In genomic region chr10:110835841-110836240, GRCh38 we compare ENCODE assay signal across 16 cellular contexts. TPM values are rescaled to one million over a fixed set of nuclear protein-coding genes. Genes with fewer than 3 reads are reported as not detected.
DNase-seq lines count a peak whose midpoint lies in the region; ATAC-seq, FAIRE-seq and TF ChIP-seq lines count a peak whose summit lies in the region.
"Had no signal": no experiment of that assay in that cellular context is flagged by ENCODE, and none has a peak within 500 bp of the region (broad histone marks: within the 10 kb centered on the region; RNA-seq: fewer than 3 reads in every experiment).

No MANE protein-coding gene starts in this region.

- intact Hi-C loops in aorta (cut with DNase I): loop anchor here in 1 of 2 donors (2.0 kb wide), 1 partner anchor 17 kb away; no protein-coding TSS in a partner anchor

- H3K27ac Mint-ChIP-seq in stimulated activated naive CD8-positive, alpha-beta T cell treated with anti-CD3 and anti-CD28 coated beads, Interleukin-15, Interleukin-2, amounts not matched to agents 100 ng/mL and 50 ng/mL, for 24 hours: peak overlapping the region; percentile 81
- H3K27ac Mint-ChIP-seq in endodermal cell (peak overlapping the region; percentile 24), osteocyte (ENCODE audit: unreplicated experiment) (peak overlapping the region; percentile 94)

- H3K9me3 Mint-ChIP-seq in stimulated activated naive CD8-positive, alpha-beta T cell treated with anti-CD3 and anti-CD28 coated beads, Interleukin-15, Interleukin-2, amounts not matched to agents 100 ng/mL and 50 ng/mL, for 24 hours: no peaks in the 10 kb centered on the region
- H3K9me3 Mint-ChIP-seq in endodermal cell (no peaks in the 10 kb centered on the region), osteocyte (ENCODE audit: unreplicated experiment) (no peaks in the 10 kb centered on the region)

- H3K36me3 ChIP-seq in endodermal cell (ENCODE audit: control insufficient read depth, insufficient read depth, low read length) (no peaks in the 10 kb centered on the region), aorta (ENCODE audit: control insufficient read depth in 1 of 2, insufficient read depth in 2 of 2, low read length in 1 of 2) (peaks cover 0 to 2% of the 10 kb centered on the region in 2 donors)

- H3K9me3 ChIP-seq in endodermal cell (ENCODE audit: control insufficient read depth, low read length) (no peaks in the 10 kb centered on the region), aorta (ENCODE audit: control insufficient read depth, low read length) (no peaks in the 10 kb centered on the region)
- H3K9me3 ChIP-seq: gastrocnemius medialis had no signal

- no peak overlapping the region for H3K4me3 Mint-ChIP-seq in stimulated activated naive CD8-positive, alpha-beta T cell treated with anti-CD3 and anti-CD28 coated beads, Interleukin-15, Interleukin-2, amounts not matched to agents 100 ng/mL and 50 ng/mL, for 24 hours
- H3K4me3 Mint-ChIP-seq in endodermal cell: no peak overlapping the region
- peak overlapping the region; percentile 27 for H3K4me3 Mint-ChIP-seq in osteocyte (ENCODE audit: unreplicated experiment)

- FAIRE-seq in GM19239 (lab: Jason Lieb, UNC): no peak

- H3K4me1 ChIP-seq in endodermal cell (ENCODE audit: control insufficient read depth, insufficient read depth, low read length) (peaks cover 24% of the 10 kb centered on the region), aorta (ENCODE audit: control insufficient read depth in 1 of 2, insufficient read depth in 2 of 2, low read length in 2 of 2) (peaks cover 0 to 3% of the 10 kb centered on the region in 2 donors)

- no peak for ATAC-seq in stimulated activated naive CD8-positive, alpha-beta T cell treated with anti-CD3 and anti-CD28 coated beads, Interleukin-15, Interleukin-2, amounts not matched to agents 100 U/mL and 50 U/mL, for 24 hours
- no peak for ATAC-seq in aorta (ENCODE audit: low FRiP score)
- ATAC-seq: gastrocnemius medialis had no signal

- H3K36me3 Mint-ChIP-seq in stimulated activated naive CD8-positive, alpha-beta T cell treated with anti-CD3 and anti-CD28 coated beads, Interleukin-15, Interleukin-2, amounts not matched to agents 100 ng/mL and 50 ng/mL, for 24 hours (ENCODE audit: low read depth): no peaks in the 10 kb centered on the region
- no peaks in the 10 kb centered on the region for H3K36me3 Mint-ChIP-seq in endodermal cell (ENCODE audit: low read depth)
- H3K36me3 Mint-ChIP-seq in osteocyte (ENCODE audit: unreplicated experiment): no peaks in the 10 kb centered on the region

- no peak overlapping the region for H3K9ac ChIP-seq in endodermal cell (ENCODE audit: extremely low read depth, low read length, poor library complexity, severe bottlenecking)

- H3K27me3 Mint-ChIP-seq in stimulated activated naive CD8-positive, alpha-beta T cell treated with anti-CD3 and anti-CD28 coated beads, Interleukin-15, Interleukin-2, amounts not matched to agents 100 ng/mL and 50 ng/mL, for 24 hours: no peaks in the 10 kb centered on the region
- H3K27me3 Mint-ChIP-seq in endodermal cell (ENCODE audit: insufficient read depth) (no peaks in the 10 kb centered on the region), osteocyte (ENCODE audit: unreplicated experiment) (no peaks in the 10 kb centered on the region)

- no peak for TF ChIP-seq CTCF in endodermal cell (conservative IDR thresholded peaks at IDR 0.05)
- no peak for TF ChIP-seq CTCF in osteocyte (IDR thresholded peaks at IDR 0.05)

- 85 to 90% methylated on average over 7 of the region's 7 CpGs for WGBS in endodermal cell (ENCODE audit: insufficient coverage in 1 of 2, insufficient read length in 1 of 2), 2 experiments
- WGBS in aorta, 2 donors: 69 to 72% methylated on average over 7 of the region's 7 CpGs

- DNase-seq in stimulated activated naive CD8-positive, alpha-beta T cell treated with anti-CD3 and anti-CD28 coated beads, Interleukin-15, Interleukin-2, amounts not matched to agents 100 U/mL and 50 U/mL, for 24 hours: no peak
- no peak for DNase-seq in endodermal cell
- DNase-seq in osteocyte (ENCODE audit: extremely low spot score, unreplicated experiment): no peak
- DNase-seq in aorta: no peak
- no peak for DNase-seq in GM19239 (ENCODE audit: insufficient read length, low spot score)
- no peak for DNase-seq in NOMO-1 treated with dmso at 0.1 percent for 144 hours (lab: John Stamatoyannopoulos, UW; ENCODE audit: unreplicated experiment)
- DNase-seq in GM19238 (ENCODE audit: insufficient read length, low spot score): no peak
- DNase-seq: activated CD4-positive, alpha-beta T cell treated with anti-CD3 and anti-CD28 coated beads, Interleukin-2, amount 50 U/mL, for 4 hours; DMS153; gastrocnemius medialis; NCI-H1048; NK-92 treated with Interleukin-12 subunit alpha and Interleukin-12 subunit beta, amount 100 ng/mL, for 24 hours; SIG-M5; stimulated activated CD4-positive, alpha-beta T cell treated with anti-CD3 and anti-CD28 coated beads, Interleukin-4, amount 100 ng/mL, for 24 hours; T-helper 9 cell had no signal

- H3K4me1 Mint-ChIP-seq in stimulated activated naive CD8-positive, alpha-beta T cell treated with anti-CD3 and anti-CD28 coated beads, Interleukin-15, Interleukin-2, amounts not matched to agents 100 ng/mL and 50 ng/mL, for 24 hours (ENCODE audit: low read depth): peaks cover 48% of the 10 kb centered on the region
- peaks cover 34% of the 10 kb centered on the region for H3K4me1 Mint-ChIP-seq in endodermal cell
- peaks cover 58% of the 10 kb centered on the region for H3K4me1 Mint-ChIP-seq in osteocyte (ENCODE audit: unreplicated experiment)

- H3K27ac ChIP-seq in endodermal cell (ENCODE audit: low read depth, low read length) (no peak overlapping the region), aorta (ENCODE audit: low read depth in 1 of 2, low read length in 2 of 2) (peak overlapping the region; percentile 28 to 65)

- H3K27me3 ChIP-seq in endodermal cell (ENCODE audit: control insufficient read depth, insufficient read depth, low read length, poor library complexity, severe bottlenecking) (no peaks in the 10 kb centered on the region), aorta (ENCODE audit: control insufficient read depth in 1 of 2, insufficient read depth in 2 of 2, low read length in 1 of 2) (no peaks in the 10 kb centered on the region)
- H3K27me3 ChIP-seq: gastrocnemius medialis had no signal

- H3K4me3 ChIP-seq in endodermal cell (ENCODE audit: low read length): no peak overlapping the region
- no peak overlapping the region for H3K4me3 ChIP-seq in aorta (ENCODE audit: low read length in 2 of 2)
- H3K4me3 ChIP-seq: gastrocnemius medialis had no signal

RNA-seq across cellular contexts. Expression of gene PDCD4, which starts 35.9 kb away (rescaled TPM):
- total RNA-seq in endodermal cell (10 to 100 TPM; 46.5 to 48.5 TPM), osteocyte (106 TPM in 2 replicates), aorta (100 to 1,000 TPM in 1 of 2 donors, 10 to 100 TPM in 1; 67.5 to 124 TPM)
- 52.4 TPM for polyA plus RNA-seq in endodermal cell (2013, experiment 1 of 2)
- 41.7 TPM for polyA plus RNA-seq in endodermal cell (2013, experiment 2 of 2)
- 10 to 100 TPM; 46.6 to 89.7 TPM for polyA plus RNA-seq in aorta

Comparison
In these comparisons a context has a peak if more than half of its experiments do, and no peak if none do; other contexts are left out.
1. H3K27ac Mint-ChIP-seq: peak in every context shown above with its lines; median percentile 94 in osteocyte; 81 in stimulated activated naive CD8-positive, alpha-beta T cell treated with anti-CD3 and anti-CD28 coated beads, Interleukin-15, Interleukin-2, amounts not matched to agents 100 ng/mL and 50 ng/mL, for 24 hours; 24 in endodermal cell.